In the genomic region with DNA sequence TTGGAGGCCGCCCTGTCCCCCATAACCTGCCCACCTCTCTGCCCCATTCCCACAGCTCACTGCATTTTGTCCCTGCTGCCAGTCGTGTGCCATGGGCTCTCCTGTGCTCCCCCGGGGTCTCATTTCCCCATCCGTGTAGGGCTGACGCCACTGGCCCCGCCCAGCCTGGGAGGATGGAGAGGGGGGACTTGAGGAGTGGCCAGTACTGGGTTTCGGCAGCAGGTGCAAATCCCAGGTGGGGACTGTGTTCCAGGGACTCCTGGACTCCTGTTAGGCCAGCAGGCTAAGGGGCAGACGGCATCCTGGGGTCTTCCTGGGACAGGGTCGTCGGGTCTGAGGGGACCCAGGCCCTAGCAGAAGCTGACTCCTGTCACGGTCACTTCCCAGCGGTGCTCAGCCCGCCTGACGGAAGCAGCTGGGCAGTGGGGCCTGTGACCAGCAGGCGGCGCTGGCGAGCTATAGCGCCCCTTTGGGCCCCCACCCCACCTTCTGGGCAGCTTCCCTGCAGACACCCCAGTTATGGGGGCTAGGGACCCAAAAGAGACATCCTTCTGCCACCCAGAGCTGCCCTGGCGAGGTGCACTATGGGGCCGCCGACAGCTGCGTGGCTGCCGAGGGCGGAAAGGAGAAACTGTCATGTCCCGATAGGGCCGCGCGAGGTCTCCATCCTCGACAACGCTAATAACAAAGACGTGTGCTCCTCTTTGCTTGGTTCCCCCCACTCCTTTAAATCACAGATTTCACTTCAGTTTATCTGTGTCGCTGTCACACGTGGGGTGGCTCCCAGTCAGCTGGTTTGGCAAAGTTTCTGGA, we compare ENCODE assay signal across 1 cellular context.
TF ChIP-seq lines count a peak whose summit lies in the region.

No MANE protein-coding gene starts in this region.

TF ChIP-seq in HCT116, 20 proteins besides CTCF, POLR2A, EP300 and RAD21 (continued from another document):
- no peak for TF ChIP-seq ZBTB33 (IDR thresholded peaks at IDR 0.05; ENCODE audit: extremely low read depth, insufficient replicate concordance, low read length)
- no peak for TF ChIP-seq ELF1 (IDR thresholded peaks at IDR 0.05; ENCODE audit: borderline replicate concordance, low read depth)
- no peak for TF ChIP-seq SP1 (IDR thresholded peaks at IDR 0.05; ENCODE audit: low read depth)
- TF ChIP-seq SRF (IDR thresholded peaks at IDR 0.05; ENCODE audit: low read depth): no peak
